In genomic region chr7:5612695-5613094, GRCh38 we compare ENCODE assay signal across 25 cellular contexts. TPM values are rescaled to one million over a fixed set of nuclear protein-coding genes. Genes with fewer than 3 reads are reported as not detected.
DNase-seq lines count a peak whose midpoint lies in the region; ATAC-seq, FAIRE-seq and TF ChIP-seq lines count a peak whose summit lies in the region.
"Had no signal": no experiment of that assay in that cellular context is flagged by ENCODE, and none has a peak within 500 bp of the region (broad histone marks: within the 10 kb centered on the region; RNA-seq: fewer than 3 reads in every experiment).

No MANE protein-coding gene starts in this region.

- TF ChIP-seq CTCF in H1 (IDR thresholded peaks at IDR 0.05; ENCODE audit: control extremely low read depth in 1 of 3, insufficient read depth in 1 of 3, low read depth in 1 of 3, low read length in 3 of 3) (no peak), mucosa of descending colon (IDR thresholded peaks at IDR 0.05) (no peak)

- no peak overlapping the region for H3K4ac ChIP-seq in H1 (replicated peaks; ENCODE audit: insufficient read length, low read depth, low read length)

- H3K4me1 ChIP-seq in NT2/D1 (ENCODE audit: insufficient read depth, insufficient read length) (peaks cover 14% of the 10 kb centered on the region), H1 (replicated peaks in 1 of 4; ENCODE audit: control insufficient read depth in 3 of 4, insufficient read depth in 4 of 4, low read length in 3 of 4) (peaks cover 2 to 10% (median 4%) of the 10 kb centered on the region in 4 experiments), mucosa of descending colon (ENCODE audit: low read depth) (no peaks in the 10 kb centered on the region)

- H3K18ac ChIP-seq in H1 (ENCODE audit: extremely low read depth, low read length), result no peak overlapping the region; the same call in 1 of the 2 replicates

- CTCF ChIA-PET in H1 (lab: Charles Lee; ENCODE audit: partially characterized antibody), result interaction anchor here (0.9 to 2.9 kb wide), 4 partner anchors 13 to 118 kb away, joined by 3 to 16 read pairs (median 10); no protein-coding TSS in a partner anchor

- ATAC-seq in mucosa of descending colon (peak; percentile 16), left cardiac atrium (no peak)

- H2AK5ac ChIP-seq in H1 (ENCODE audit: low read depth, low read length), result 0 out of 2 replicates have a peak overlapping the region, but pooled peaks have one; percentile 15

- no peak for FAIRE-seq in H1 (lab: Jason Lieb, UNC)
- peak; percentile 9 for FAIRE-seq in urothelium cell line (lab: Jason Lieb, UNC)

- H4K8ac ChIP-seq in H1 (ENCODE audit: extremely low read depth, insufficient read depth, low read length), result no peak overlapping the region; the same call in 1 of the 2 replicates

- no peak overlapping the region for H4K91ac ChIP-seq in H1 (replicated peaks; ENCODE audit: insufficient read length, low read length)

- no peak overlapping the region for H3K56ac ChIP-seq in H1 (replicated peaks; ENCODE audit: insufficient read length, low read depth, low read length)

- POLR2A ChIA-PET in H1 (lab: Charles Lee; ENCODE audit: partially characterized antibody), result interaction anchor here (1.4 to 1.9 kb wide), 2 partner anchors 15 to 21 kb away, joined by 4 to 11 read pairs; no protein-coding TSS in a partner anchor

- H4K20me1 ChIP-seq in H1 (replicated peaks in 1 of 2; ENCODE audit: control insufficient read depth in 1 of 2, insufficient read depth in 2 of 2, low read length in 2 of 2), result peaks cover 0 to 2% of the 10 kb centered on the region in 2 experiments

- H3K79me1 ChIP-seq in H1 (ENCODE audit: low read depth, low read length), result no peaks in the 10 kb centered on the region

- DNase-seq in NT2/D1 (ENCODE audit: low read depth, low spot score) (no peak), H1 (ENCODE audit: low read depth in 1 of 2, low spot score in 2 of 2) (no peak), mucosa of descending colon (no peak), urothelium cell line (ENCODE audit: low spot score) (no peak), NCI-H2227 treated with DMSO at 0.1 percent for 48 hours (lab: John Stamatoyannopoulos, UW) (no peak), DMS53 (lab: John Stamatoyannopoulos, UW) (no peak), left cardiac atrium (no peak)
- DNase-seq: C1 segment of cervical spinal cord; Calu3; DMS153; H9; KBM-7; MV-4-11; NCI-H1105; NCI-H1436 treated with DMSO at 0.1 percent for 48 hours; NCI-H187 treated with DMSO at 0.1 percent for 48 hours; NCI-H2171 treated with DMSO at 0.1 percent for 48 hours; NCI-H446; NCI-H524 treated with DMSO at 0.1 percent for 48 hours; NCI-H82; NK-92 treated with Interleukin-12 subunit alpha and Interleukin-12 subunit beta, amount 100 ng/mL, for 24 hours; PC-9; RPMI8226; SHP77 treated with DMSO at 0.1 percent for 48 hours; SW 1271 had no signal

- no peaks in the 10 kb centered on the region for H3K79me2 ChIP-seq in H1 (ENCODE audit: control insufficient read depth in 1 of 2, insufficient read depth in 2 of 2, low read length in 2 of 2)

- no peak overlapping the region for H2BK20ac ChIP-seq in H1 (ENCODE audit: low read length)

- no peak overlapping the region for H3K14ac ChIP-seq in H1 (ENCODE audit: insufficient read length)

- TF ChIP-seq POLR2A in H1 (IDR thresholded peaks at IDR 0.05; ENCODE audit: control extremely low read depth in 1 of 2, low read depth in 2 of 2, low read length in 2 of 2), result no peak

- H3K4me2 ChIP-seq in H1 (ENCODE audit: insufficient read depth in 1 of 2, low read depth in 2 of 2, low read length in 2 of 2), result no peak overlapping the region
- H3K4me2 ChIP-seq: PC-9 had no signal

- H3K9me3 ChIP-seq in NT2/D1 (ENCODE audit: insufficient read depth, low read length) (no peaks in the 10 kb centered on the region), H1 (ENCODE audit: insufficient read depth in 2 of 2, low read depth in 1 of 2, low read length in 1 of 2) (no peaks in the 10 kb centered on the region), mucosa of descending colon (no peaks in the 10 kb centered on the region)

- H3K27ac ChIP-seq in H1 (ENCODE audit: low read depth, low read length), result no peak overlapping the region
- H3K27ac ChIP-seq: PC-9 had no signal

- intact Hi-C loops in mucosa of descending colon (cut with DNase I, micrococcal nuclease), result no loop called here
- intact Hi-C loops in left cardiac atrium (cut with DNase I), result no loop called here

- H3K23me2 ChIP-seq in H1 (ENCODE audit: low read depth, low read length), result no peaks in the 10 kb centered on the region

- H3K4me3 ChIP-seq in NT2/D1 (ENCODE audit: insufficient read length, low read depth), result no peak overlapping the region
- no peak overlapping the region for H3K4me3 ChIP-seq in H1 (ENCODE audit: extremely low read depth in 1 of 4, insufficient read depth in 2 of 4, low read depth in 3 of 4, low read length in 4 of 4)
- H3K4me3 ChIP-seq in mucosa of descending colon, result no peak overlapping the region
- H3K4me3 ChIP-seq: PC-9 had no signal

- H3K36me3 ChIP-seq in NT2/D1 (ENCODE audit: insufficient read depth, insufficient read length, low read length) (peaks cover 11% of the 10 kb centered on the region), H1 (ENCODE audit: control insufficient read depth in 2 of 4, insufficient read depth in 4 of 4, low read length in 3 of 4) (no peaks in the 10 kb centered on the region), mucosa of descending colon (ENCODE audit: low read depth) (no peaks in the 10 kb centered on the region)

- H3K23ac ChIP-seq in H1 (ENCODE audit: insufficient read length), result no peak overlapping the region

- TF ChIP-seq EP300 in H1 (IDR thresholded peaks at IDR 0.05; ENCODE audit: borderline replicate concordance in 1 of 2, low read depth in 2 of 2, low read length in 2 of 2), result no peak

- H3K9ac ChIP-seq in NT2/D1 (ENCODE audit: insufficient read length, low read depth) (peak overlapping the region; percentile 2), H1 (replicated peaks in 1 of 4; ENCODE audit: extremely low read depth in 1 of 4, low read depth in 3 of 4, low read length in 3 of 4) (no peak overlapping the region)

- H2BK15ac ChIP-seq in H1 (ENCODE audit: low read length), result no peak overlapping the region

- H2BK5ac ChIP-seq in H1 (ENCODE audit: low read depth, low read length), result no peak overlapping the region

- no peak overlapping the region for H2AFZ ChIP-seq in H1 (ENCODE audit: low read length)
- H2AFZ ChIP-seq: PC-9 had no signal

- H4K5ac ChIP-seq in H1 (ENCODE audit: insufficient read length, low read depth, low read length), result no peak overlapping the region

- 87% methylated on average over 6 of the region's 6 CpGs; no CpG with 5 or more reads in 1 of the 2 experiments for WGBS in H1 (ENCODE audit: extremely low coverage in 1 of 2, insufficient coverage in 1 of 2, insufficient read length in 1 of 2, insufficient replicate concordance in 2 of 2, low coverage in 1 of 2, low lambda C conversion rate in 2 of 2, missing lambda C conversion rate in 1 of 2), 2 experiments

- TF ChIP-seq RAD21 in H1 (IDR thresholded peaks at IDR 0.05 in 1 of 2, conservative IDR thresholded peaks at IDR 0.05 in 1 of 2; ENCODE audit: low read depth in 2 of 2, low read length in 2 of 2), result no peak

- H3K27me3 ChIP-seq in NT2/D1 (ENCODE audit: insufficient read depth, insufficient read length) (no peaks in the 10 kb centered on the region), H1 (replicated peaks in 1 of 4; ENCODE audit: control insufficient read depth in 3 of 4, extremely low read depth in 1 of 4, insufficient read depth in 3 of 4, low read length in 3 of 4) (no peaks in the 10 kb centered on the region)

- no peak overlapping the region for H2BK120ac ChIP-seq in H1 (replicated peaks; ENCODE audit: low read depth, low read length)

- no peak overlapping the region for H2BK12ac ChIP-seq in H1 (ENCODE audit: low read depth, low read length)

TF ChIP-seq in H1, 55 proteins besides CTCF, POLR2A, EP300 and RAD21 (continues in another document):
- no peak for TF ChIP-seq RBBP5 (IDR thresholded peaks at IDR 0.05; ENCODE audit: borderline replicate concordance, low read depth, low read length)
- TF ChIP-seq SUZ12 (IDR thresholded peaks at IDR 0.05; ENCODE audit: low read length), result no peak

RNA-seq across cellular contexts. Expression of gene FSCN1, which starts 20.1 kb away (rescaled TPM):
- 300 and 304 TPM in 2 replicates for total RNA-seq in H1 (2021; fragmentation: NEBNext Ultra II Directional; extraction: Animal tissue kit (Norgen Biotek cat#: 25700))
- 220 and 354 TPM in 2 replicates for polyA plus RNA-seq in H1 (2011; rRNA removed)
- polyA plus RNA-seq in H1 (2011; cell fraction: cytosol; rRNA removed), result 162 TPM
- 211 TPM for polyA plus RNA-seq in H1 (2011; cell fraction: nucleus; rRNA removed)
- polyA plus RNA-seq in H1 (2012, experiment 1 of 2), result 134 to 263 TPM (median 248 TPM) in 4 replicates
- polyA plus RNA-seq in H1 (2012, experiment 2 of 2), result 286 TPM
- 278 TPM for polyA plus RNA-seq in H1 (2013, experiment 1 of 2)
- 278 TPM for polyA plus RNA-seq in H1 (2013, experiment 2 of 2)
- polyA minus RNA-seq in H1 (2011; rRNA and poly(A)+ RNA removed), result 63.6 and 68.5 TPM in 2 replicates
- 239 TPM for polyA minus RNA-seq in H1 (2011; cell fraction: cytosol; rRNA and poly(A)+ RNA removed)
- polyA minus RNA-seq in H1 (2011; cell fraction: nucleus; rRNA and poly(A)+ RNA removed), result 150 TPM
- total RNA-seq in mucosa of descending colon (10 to 100 TPM in 2 of 3 donors, 1 to 10 TPM in 1; 5.5 to 17.3 (median 12.7) TPM), left cardiac atrium (10 to 100 TPM; 25.5 to 30.0 TPM)
